ENCODE assay signal across 19 cellular contexts in the genomic region with DNA sequence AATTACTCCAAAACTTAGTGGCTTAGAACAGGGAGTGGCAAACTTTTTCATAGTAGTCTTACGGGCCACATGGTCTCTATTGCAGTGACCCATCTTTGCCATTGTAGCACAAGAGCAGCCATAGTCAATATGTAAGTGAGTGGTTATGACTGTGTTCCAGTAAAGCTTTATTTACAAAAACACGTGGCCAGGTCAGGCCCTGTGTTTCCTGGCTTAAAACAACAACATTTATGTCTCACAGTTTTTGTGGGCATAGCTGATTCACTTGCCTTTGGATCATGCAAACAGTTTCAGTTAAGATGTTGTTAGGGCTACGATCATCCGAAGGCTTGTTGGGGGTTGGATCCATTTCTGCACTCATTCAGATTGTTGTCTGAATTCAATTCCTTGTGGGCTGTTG.
"Had no signal": no experiment of that assay in that cellular context is flagged by ENCODE, and none has a peak within 500 bp of the region (broad histone marks: within the 10 kb centered on the region; RNA-seq: fewer than 3 reads in every experiment).

No MANE protein-coding gene starts in this region.

- DNase-seq: activated CD4-positive, alpha-beta T cell treated with anti-CD3 and anti-CD28 coated beads, Interleukin-2, amount 50 U/mL, for 48 hours; activated CD4-positive, CD25-positive, alpha-beta regulatory T cell treated with anti-CD3 and anti-CD28 coated beads, Interleukin-2, amount 50 U/mL, for 72 hours; activated CD8-positive, alpha-beta memory T cell treated with anti-CD3 and anti-CD28 coated beads, Interleukin-2, amount 10 ng/mL, durations not matched to agents 7 days and 5 days; activated effector memory CD4-positive, alpha-beta T cell treated with anti-CD3 and anti-CD28 coated beads, Interleukin-2, amount 50 U/mL, for 16 hours; activated T-cell treated with anti-CD3 and anti-CD28 coated beads, Interleukin-2, amount 50 U/mL, for 24 hours; brain microvascular endothelial cell; effector memory CD8-positive, alpha-beta T cell; heart right ventricle; left colon; naive B cell; SK-N-SH; stimulated activated CD4-positive, alpha-beta T cell treated with anti-CD3 and anti-CD28 coated beads, Interleukin-2, amount 100 ng/mL, for 24 hours; T-cell; T1000; tibial artery had no signal

- H3K27ac ChIP-seq: brain microvascular endothelial cell, gastroesophageal sphincter, heart right ventricle, neural progenitor cell, parathyroid adenoma, tibial artery had no signal

- H3K4me1 ChIP-seq: gastroesophageal sphincter, neural progenitor cell, parathyroid adenoma, tibial artery had no signal

- H3K4me3 ChIP-seq: gastroesophageal sphincter, heart right ventricle, lung, neural progenitor cell, tibial artery had no signal

- H3K9ac ChIP-seq: neural progenitor cell, parathyroid adenoma, SK-N-SH had no signal

- ATAC-seq: activated CD8-positive, alpha-beta memory T cell treated with anti-CD3 and anti-CD28 coated beads, Interleukin-2, amount 10 ng/mL, durations not matched to agents 7 days and 5 days; effector memory CD8-positive, alpha-beta T cell; gastroesophageal sphincter; heart right ventricle; left colon; T-cell had no signal

- H3K4me2 ChIP-seq: neural progenitor cell, SK-N-SH had no signal

- H2AFZ ChIP-seq: neural progenitor cell, parathyroid adenoma had no signal

- H3K36me3 ChIP-seq: brain microvascular endothelial cell, gastroesophageal sphincter, heart right ventricle, neural progenitor cell, tibial artery had no signal

- H3K79me2 ChIP-seq: parathyroid adenoma had no signal

- H3K27me3 ChIP-seq: brain microvascular endothelial cell, gastroesophageal sphincter, heart right ventricle, neural progenitor cell, tibial artery had no signal

- H3K9me3 ChIP-seq: SK-N-SH had no signal
